11 cellular contexts compared by ENCODE assay signal in the genomic region with DNA sequence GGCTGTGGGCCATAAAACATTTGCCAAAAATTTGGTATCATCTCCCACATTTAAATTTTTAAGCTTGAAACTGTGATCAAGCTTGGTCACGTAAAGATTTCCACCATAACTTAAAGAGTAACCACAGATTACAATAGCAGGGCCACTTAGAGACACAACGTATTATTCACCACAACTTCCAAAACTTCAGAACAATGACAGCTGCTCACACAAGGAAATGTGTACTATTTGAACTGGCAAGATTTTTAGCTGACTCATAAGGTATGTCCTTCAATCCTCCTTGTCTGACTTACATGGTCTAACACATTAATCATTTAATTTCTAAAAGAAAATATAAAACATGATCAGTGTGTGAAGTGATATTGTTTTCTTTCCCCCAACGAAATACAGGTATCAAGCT.
DNase-seq lines count a peak whose midpoint lies in the region; ATAC-seq and TF ChIP-seq lines count a peak whose summit lies in the region.
"Had no signal": no experiment of that assay in that cellular context is flagged by ENCODE, and none has a peak within 500 bp of the region (broad histone marks: within the 10 kb centered on the region; RNA-seq: fewer than 3 reads in every experiment).

No MANE protein-coding gene starts in this region.

- no peak overlapping the region for H3K23ac ChIP-seq in mesenchymal stem cell (ENCODE audit: low read length in 2 of 2)

- H3K9me3 ChIP-seq in endodermal cell (ENCODE audit: control insufficient read depth, low read length): no peaks in the 10 kb centered on the region
- no peaks in the 10 kb centered on the region for H3K9me3 ChIP-seq in mesenchymal stem cell (ENCODE audit: control insufficient read depth, low read length)

- no TSS peak for BruUV-seq in Calu3 (replicated peaks; lab: Mats Ljungman, UMichigan)

- H3K4me1 Mint-ChIP-seq in Calu3 (ENCODE audit: low read depth, unreplicated experiment) (peaks cover 14% of the 10 kb centered on the region), endodermal cell (peaks cover 21% of the 10 kb centered on the region)
- H3K4me1 Mint-ChIP-seq: activated naive CD8-positive, alpha-beta T cell treated with anti-CD3 and anti-CD28 coated beads for 36 hours had no signal

- H3K18ac ChIP-seq in mesenchymal stem cell (ENCODE audit: low read depth in 1 of 2, low read length in 2 of 2): no peak overlapping the region

- no peak overlapping the region for H2AK5ac ChIP-seq in mesenchymal stem cell (ENCODE audit: low read length, severe bottlenecking)

- no peak overlapping the region for H2BK120ac ChIP-seq in mesenchymal stem cell (ENCODE audit: low read depth, low read length)

- WGBS in endodermal cell (ENCODE audit: insufficient coverage in 1 of 2, insufficient read length in 1 of 2), 2 experiments: 94 to 96% methylated on average over 3 of the region's 3 CpGs
- 0% methylated on average over 2 of the region's 3 CpGs for WGBS in mesenchymal stem cell

- ATAC-seq in GM21717 (IDR thresholded peaks at IDR 0.05; ENCODE audit: unreplicated experiment) (no peak), omental fat pad (ENCODE audit: low FRiP score) (no peak)

- no peak overlapping the region for H2BK12ac ChIP-seq in mesenchymal stem cell (ENCODE audit: low read length in 2 of 2)

- H3K79me1 ChIP-seq in mesenchymal stem cell (replicated peaks; ENCODE audit: low read length, poor library complexity, severe bottlenecking): peaks cover 8% of the 10 kb centered on the region

- H3K4ac ChIP-seq in mesenchymal stem cell (ENCODE audit: low read depth in 1 of 2, low read length in 2 of 2): no peak overlapping the region

- no peaks in the 10 kb centered on the region for H3K27me3 ChIP-seq in endodermal cell (ENCODE audit: control insufficient read depth, insufficient read depth, low read length, poor library complexity, severe bottlenecking)
- no peaks in the 10 kb centered on the region for H3K27me3 ChIP-seq in mesenchymal stem cell (ENCODE audit: control insufficient read depth in 1 of 2, insufficient read depth in 1 of 2, low read length in 2 of 2)
- no peaks in the 10 kb centered on the region for H3K27me3 ChIP-seq in H7 (ENCODE audit: control insufficient read depth, insufficient read depth, low read length)

- CTCF ChIA-PET in Calu3 (lab: Charles Lee): interaction anchor here (0.5 kb wide), 1 partner anchor 18 kb away, joined by 3 read pairs; no protein-coding TSS in a partner anchor

- no peak overlapping the region for H3K14ac ChIP-seq in mesenchymal stem cell (ENCODE audit: low read length in 2 of 2)

- H3K9me3 Mint-ChIP-seq in Calu3 (ENCODE audit: low read depth, unreplicated experiment) (no peaks in the 10 kb centered on the region), endodermal cell (no peaks in the 10 kb centered on the region)
- H3K9me3 Mint-ChIP-seq: activated naive CD8-positive, alpha-beta T cell treated with anti-CD3 and anti-CD28 coated beads for 36 hours had no signal

- no peak overlapping the region for H4K8ac ChIP-seq in mesenchymal stem cell (ENCODE audit: low read length)

- H3K27ac Mint-ChIP-seq in Calu3 (ENCODE audit: unreplicated experiment) (peak overlapping the region; percentile 69), endodermal cell (peak overlapping the region; percentile 38)
- H3K27ac Mint-ChIP-seq: activated naive CD8-positive, alpha-beta T cell treated with anti-CD3 and anti-CD28 coated beads for 36 hours had no signal

- H3K4me3 Mint-ChIP-seq in Calu3 (ENCODE audit: low read depth, unreplicated experiment): no peak overlapping the region
- no peak overlapping the region for H3K4me3 Mint-ChIP-seq in endodermal cell
- H3K4me3 Mint-ChIP-seq: activated naive CD8-positive, alpha-beta T cell treated with anti-CD3 and anti-CD28 coated beads for 36 hours had no signal

- no peak overlapping the region for H2BK5ac ChIP-seq in mesenchymal stem cell (ENCODE audit: low read depth, low read length, poor library complexity, severe bottlenecking)

- no peak overlapping the region for H2BK15ac ChIP-seq in mesenchymal stem cell (ENCODE audit: low read depth, poor library complexity, severe bottlenecking)

- no peaks in the 10 kb centered on the region for H3K4me1 ChIP-seq in endodermal cell (ENCODE audit: control insufficient read depth, insufficient read depth, low read length)
- H3K4me1 ChIP-seq in mesenchymal stem cell (ENCODE audit: control insufficient read depth, insufficient read depth, low read depth, low read length): peaks cover 13% of the 10 kb centered on the region

- H2AFZ ChIP-seq in mesenchymal stem cell (ENCODE audit: low read depth, low read length): no peak overlapping the region

- no peak overlapping the region for H3K4me3 ChIP-seq in endodermal cell (ENCODE audit: low read length)
- no peak overlapping the region for H3K4me3 ChIP-seq in mesenchymal stem cell (ENCODE audit: insufficient read depth in 1 of 2, low read depth in 1 of 2, low read length in 2 of 2)
- no peak overlapping the region for H3K4me3 ChIP-seq in H7 (ENCODE audit: insufficient read depth, low read depth, low read length)

- intact Hi-C loops in Calu3 (cut with micrococcal nuclease; ENCODE audit: unreplicated experiment): loop anchor here (5.0 kb wide), 1 partner anchor 58 kb away; no protein-coding TSS in a partner anchor

- H4K91ac ChIP-seq in mesenchymal stem cell (ENCODE audit: low read length): no peak overlapping the region

- H3K27ac ChIP-seq in endodermal cell (ENCODE audit: low read depth, low read length): no peak overlapping the region
- H3K27ac ChIP-seq in mesenchymal stem cell (ENCODE audit: low read length, poor library complexity, severe bottlenecking): peak overlapping the region; percentile 8

- H3K9ac ChIP-seq in endodermal cell (ENCODE audit: extremely low read depth, low read length, poor library complexity, severe bottlenecking) (no peak overlapping the region), mesenchymal stem cell (ENCODE audit: low read length) (no peak overlapping the region)

- H3K36me3 Mint-ChIP-seq in Calu3 (ENCODE audit: insufficient read depth, unreplicated experiment): no peaks in the 10 kb centered on the region
- no peaks in the 10 kb centered on the region for H3K36me3 Mint-ChIP-seq in endodermal cell (ENCODE audit: low read depth)
- H3K36me3 Mint-ChIP-seq: activated naive CD8-positive, alpha-beta T cell treated with anti-CD3 and anti-CD28 coated beads for 36 hours had no signal

- H3K27me3 Mint-ChIP-seq in Calu3 (ENCODE audit: unreplicated experiment) (no peaks in the 10 kb centered on the region), endodermal cell (ENCODE audit: insufficient read depth) (no peaks in the 10 kb centered on the region)

- TF ChIP-seq CTCF in Calu3 (IDR thresholded peaks at IDR 0.05; ENCODE audit: unreplicated experiment) (no peak), endodermal cell (conservative IDR thresholded peaks at IDR 0.05) (no peak), omental fat pad (IDR thresholded peaks at IDR 0.05) (no peak)

- DNase-seq in Calu3: no peak
- peak; percentile 76 for DNase-seq in M059J (ENCODE audit: low read depth)
- no peak for DNase-seq in endodermal cell
- peak; percentile 38 for DNase-seq in mesenchymal stem cell
- DNase-seq in stimulated activated CD4-positive, alpha-beta T cell treated with anti-CD3 and anti-CD28 coated beads, Interleukin-15, amount 100 ng/mL, for 24 hours: no peak
- DNase-seq in omental fat pad (ENCODE audit: low spot score): no peak
- no peak for DNase-seq in H7
- DNase-seq: activated naive CD8-positive, alpha-beta T cell treated with anti-CD3 and anti-CD28 coated beads for 36 hours; NCI-H446 treated with DMSO at 0.1 percent for 48 hours; trophoblast cell had no signal

- no peaks in the 10 kb centered on the region for H3K36me3 ChIP-seq in endodermal cell (ENCODE audit: control insufficient read depth, insufficient read depth, low read length)
- H3K36me3 ChIP-seq in mesenchymal stem cell (ENCODE audit: control insufficient read depth in 1 of 2, insufficient read depth in 2 of 2, low read depth in 1 of 2, low read length in 2 of 2): no peaks in the 10 kb centered on the region
- H3K36me3 ChIP-seq in H7 (replicated peaks; ENCODE audit: control insufficient read depth, insufficient read depth, low read length): no peaks in the 10 kb centered on the region

- H3K4me2 ChIP-seq in mesenchymal stem cell (ENCODE audit: low read length, poor library complexity, severe bottlenecking): no peak overlapping the region

Comparison
In these comparisons a context has a peak if more than half of its experiments do, and no peak if none do; other contexts are left out.
1. DNase-seq: peak in M059J (single experiment) and mesenchymal stem cell (single experiment); none in Calu3 (single experiment), endodermal cell (single experiment), stimulated activated CD4-positive, alpha-beta T cell treated with anti-CD3 and anti-CD28 coated beads, Interleukin-15, amount 100 ng/mL, for 24 hours (single experiment), omental fat pad (single experiment) and H7 (single experiment).